ENCODE assay signal across 17 cellular contexts in genomic region chr4:39883645-39884044, GRCh38.
DNase-seq lines count a peak whose midpoint lies in the region; ATAC-seq and TF ChIP-seq lines count a peak whose summit lies in the region.
"Had no signal": no experiment of that assay in that cellular context is flagged by ENCODE, and none has a peak within 500 bp of the region (broad histone marks: within the 10 kb centered on the region; RNA-seq: fewer than 3 reads in every experiment).

No MANE protein-coding gene starts in this region.

- 60% methylated on average over 6 of the region's 6 CpGs for WGBS in smooth muscle cell (ENCODE audit: low lambda C conversion rate)

- H3F3A ChIP-seq in smooth muscle cell (ENCODE audit: low read depth): no peaks in the 10 kb centered on the region

- no peak overlapping the region for H3K4me3 ChIP-seq in smooth muscle cell
- H3K4me3 ChIP-seq: adrenal gland, uterus had no signal

- H3K27ac ChIP-seq in smooth muscle cell (ENCODE audit: low read depth): peak overlapping the region; percentile 35
- no peak overlapping the region for H3K27ac ChIP-seq in substantia nigra (ENCODE audit: low read depth, low read length, poor library complexity, severe bottlenecking)
- H3K27ac ChIP-seq: adrenal gland, uterus had no signal

- TF ChIP-seq CTCF in smooth muscle cell (IDR thresholded peaks at IDR 0.05; ENCODE audit: borderline replicate concordance, insufficient read depth, poor library complexity, severe bottlenecking): no peak

- peaks cover 4% of the 10 kb centered on the region for H4K20me1 ChIP-seq in smooth muscle cell (ENCODE audit: low read depth)

- peak overlapping the region; percentile 81 for H3K27ac Mint-ChIP-seq in activated T-cell treated with anti-CD3 and anti-CD28 coated beads, Interleukin-2, amount 50 U/mL, for 72 hours

- H3K36me3 Mint-ChIP-seq in activated T-cell treated with anti-CD3 and anti-CD28 coated beads, Interleukin-2, amount 50 U/mL, for 72 hours (ENCODE audit: insufficient read depth in 2 of 2): peaks cover 18 to 32% of the 10 kb centered on the region in 2 donors
- H3K36me3 Mint-ChIP-seq in activated T-cell treated with anti-CD3 and anti-CD28 coated beads, Interleukin-2, amount 50 U/mL, for 4 hours (ENCODE audit: insufficient read depth): peaks cover 50% of the 10 kb centered on the region

- H3K4me2 ChIP-seq in smooth muscle cell: no peak overlapping the region

- no peaks in the 10 kb centered on the region for H3K27me3 ChIP-seq in smooth muscle cell (ENCODE audit: low read depth)
- H3K27me3 ChIP-seq: adrenal gland, uterus had no signal

- no peak overlapping the region for H3K4me3 Mint-ChIP-seq in activated T-cell treated with anti-CD3 and anti-CD28 coated beads, Interleukin-2, amount 50 U/mL, for 72 hours
- no peak overlapping the region for H3K4me3 Mint-ChIP-seq in activated T-cell treated with anti-CD3 and anti-CD28 coated beads, Interleukin-2, amount 50 U/mL, for 4 hours

- intact Hi-C loops in head of caudate nucleus (cut with DNase I): no loop called here

- H3K36me3 ChIP-seq in smooth muscle cell (ENCODE audit: low read depth): peaks cover 4% of the 10 kb centered on the region
- H3K36me3 ChIP-seq: uterus had no signal

- no peaks in the 10 kb centered on the region for H3K9me3 ChIP-seq in smooth muscle cell (replicated peaks; ENCODE audit: low read depth)
- H3K9me3 ChIP-seq: adrenal gland, uterus had no signal

- no peak overlapping the region for H3K9ac ChIP-seq in smooth muscle cell (ENCODE audit: low read depth)

- no peaks in the 10 kb centered on the region for H3K27me3 Mint-ChIP-seq in activated T-cell treated with anti-CD3 and anti-CD28 coated beads, Interleukin-2, amount 50 U/mL, for 72 hours (ENCODE audit: low read depth)
- no peaks in the 10 kb centered on the region for H3K27me3 Mint-ChIP-seq in activated T-cell treated with anti-CD3 and anti-CD28 coated beads, Interleukin-2, amount 50 U/mL, for 4 hours (ENCODE audit: low read depth)

- peaks cover 16% of the 10 kb centered on the region for H3K79me2 ChIP-seq in smooth muscle cell (ENCODE audit: low read depth)

- ATAC-seq in activated T-cell treated with anti-CD3 and anti-CD28 coated beads, Interleukin-2, amount 50 U/mL, for 72 hours (replicated peaks in 1 of 2): no peak
- ATAC-seq in activated T-cell treated with anti-CD3 and anti-CD28 coated beads, Interleukin-2, amount 50 U/mL, for 4 hours: no peak
- ATAC-seq in left lobe of liver: no peak

- no peaks in the 10 kb centered on the region for H3K9me3 Mint-ChIP-seq in activated T-cell treated with anti-CD3 and anti-CD28 coated beads, Interleukin-2, amount 50 U/mL, for 72 hours
- H3K9me3 Mint-ChIP-seq in activated T-cell treated with anti-CD3 and anti-CD28 coated beads, Interleukin-2, amount 50 U/mL, for 4 hours: no peaks in the 10 kb centered on the region

- no peak overlapping the region for H2AFZ ChIP-seq in smooth muscle cell (ENCODE audit: low read depth)

- peaks cover 5% of the 10 kb centered on the region for H3K4me1 Mint-ChIP-seq in activated T-cell treated with anti-CD3 and anti-CD28 coated beads, Interleukin-2, amount 50 U/mL, for 72 hours (ENCODE audit: low read depth)
- H3K4me1 Mint-ChIP-seq in activated T-cell treated with anti-CD3 and anti-CD28 coated beads, Interleukin-2, amount 50 U/mL, for 4 hours (ENCODE audit: low read depth): peaks cover 1% of the 10 kb centered on the region

- H3K4me1 ChIP-seq in smooth muscle cell (ENCODE audit: low read depth): no peaks in the 10 kb centered on the region
- H3K4me1 ChIP-seq: adrenal gland, uterus had no signal

- DNase-seq in activated T-cell treated with anti-CD3 and anti-CD28 coated beads, Interleukin-2, amount 50 U/mL, for 72 hours: no peak
- DNase-seq in activated T-cell treated with anti-CD3 and anti-CD28 coated beads, Interleukin-2, amount 50 U/mL, for 4 hours: no peak
- DNase-seq in amniotic epithelial cell (ENCODE audit: low read depth) (peak; percentile 76), iris pigment epithelial cell (ENCODE audit: low read depth) (peak; percentile 47), smooth muscle cell (lab: John Stamatoyannopoulos, UW; ENCODE audit: unreplicated experiment) (no peak), substantia nigra (lab: John Stamatoyannopoulos, UW) (no peak), left lobe of liver (ENCODE audit: low spot score) (no peak), head of caudate nucleus (no peak)
- DNase-seq: activated CD4-positive, alpha-beta T cell treated with anti-CD3 and anti-CD28 coated beads for 1 hour; adrenal gland; central memory CD4-positive, alpha-beta T cell; COR-L47; DND-41; NCI-H1417; NCI-H2171 treated with DMSO at 0.1 percent for 48 hours; stimulated activated CD4-positive, alpha-beta T cell treated with anti-CD3 and anti-CD28 coated beads, Interleukin-4, amount 100 ng/mL, for 4 hours; uterus had no signal

Comparison
In these comparisons a context has a peak if more than half of its experiments do, and no peak if none do; other contexts are left out.
1. DNase-seq: peak in amniotic epithelial cell (single experiment) and iris pigment epithelial cell (single experiment); none in activated T-cell treated with anti-CD3 and anti-CD28 coated beads, Interleukin-2, amount 50 U/mL, for 72 hours (0 of 2), activated T-cell treated with anti-CD3 and anti-CD28 coated beads, Interleukin-2, amount 50 U/mL, for 4 hours (single experiment), smooth muscle cell (single experiment), substantia nigra (0 of 49), left lobe of liver (single experiment) and head of caudate nucleus (0 of 42).